Comparison of ENCODE assay signal across 1 cellular context in the genomic region with DNA sequence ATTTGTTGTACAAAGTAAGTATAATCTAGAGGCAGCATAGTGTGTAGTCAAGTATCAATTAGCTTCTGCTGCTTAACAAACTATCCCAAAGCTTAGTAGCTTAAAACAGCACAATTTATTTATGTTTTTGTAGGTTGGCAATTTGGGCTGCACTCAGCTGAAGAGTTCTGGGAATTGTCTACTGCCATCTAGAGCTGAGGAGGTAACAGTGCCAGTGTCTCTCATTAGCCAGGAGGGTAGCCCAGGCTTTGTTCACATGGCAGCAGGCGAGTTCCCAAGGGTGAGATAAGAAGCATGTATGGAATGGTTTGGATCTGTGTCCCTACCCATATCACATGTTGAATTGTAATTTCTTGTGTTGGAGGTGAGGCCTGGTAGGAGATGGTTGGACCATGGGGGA.
TF ChIP-seq lines count a peak whose summit lies in the region.

No MANE protein-coding gene starts in this region.

TF ChIP-seq in GM12878, 131 proteins besides CTCF, POLR2A, EP300 and RAD21 (continued from another document):
- TF ChIP-seq, protein P1, sequence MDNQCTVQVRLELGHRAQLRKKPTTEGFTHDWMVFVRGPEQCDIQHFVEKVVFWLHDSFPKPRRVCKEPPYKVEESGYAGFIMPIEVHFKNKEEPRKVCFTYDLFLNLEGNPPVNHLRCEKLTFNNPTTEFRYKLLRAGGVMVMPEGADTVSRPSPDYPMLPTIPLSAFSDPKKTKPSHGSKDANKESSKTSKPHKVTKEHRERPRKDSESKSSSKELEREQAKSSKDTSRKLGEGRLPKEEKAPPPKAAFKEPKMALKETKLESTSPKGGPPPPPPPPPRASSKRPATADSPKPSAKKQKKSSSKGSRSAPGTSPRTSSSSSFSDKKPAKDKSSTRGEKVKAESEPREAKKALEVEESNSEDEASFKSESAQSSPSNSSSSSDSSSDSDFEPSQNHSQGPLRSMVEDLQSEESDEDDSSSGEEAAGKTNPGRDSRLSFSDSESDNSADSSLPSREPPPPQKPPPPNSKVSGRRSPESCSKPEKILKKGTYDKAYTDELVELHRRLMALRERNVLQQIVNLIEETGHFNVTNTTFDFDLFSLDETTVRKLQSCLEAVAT (IDR thresholded peaks at IDR 0.05), result no peak
- TF ChIP-seq ZNF217 (IDR thresholded peaks at IDR 0.05), result no peak
- TF ChIP-seq, protein P2, sequence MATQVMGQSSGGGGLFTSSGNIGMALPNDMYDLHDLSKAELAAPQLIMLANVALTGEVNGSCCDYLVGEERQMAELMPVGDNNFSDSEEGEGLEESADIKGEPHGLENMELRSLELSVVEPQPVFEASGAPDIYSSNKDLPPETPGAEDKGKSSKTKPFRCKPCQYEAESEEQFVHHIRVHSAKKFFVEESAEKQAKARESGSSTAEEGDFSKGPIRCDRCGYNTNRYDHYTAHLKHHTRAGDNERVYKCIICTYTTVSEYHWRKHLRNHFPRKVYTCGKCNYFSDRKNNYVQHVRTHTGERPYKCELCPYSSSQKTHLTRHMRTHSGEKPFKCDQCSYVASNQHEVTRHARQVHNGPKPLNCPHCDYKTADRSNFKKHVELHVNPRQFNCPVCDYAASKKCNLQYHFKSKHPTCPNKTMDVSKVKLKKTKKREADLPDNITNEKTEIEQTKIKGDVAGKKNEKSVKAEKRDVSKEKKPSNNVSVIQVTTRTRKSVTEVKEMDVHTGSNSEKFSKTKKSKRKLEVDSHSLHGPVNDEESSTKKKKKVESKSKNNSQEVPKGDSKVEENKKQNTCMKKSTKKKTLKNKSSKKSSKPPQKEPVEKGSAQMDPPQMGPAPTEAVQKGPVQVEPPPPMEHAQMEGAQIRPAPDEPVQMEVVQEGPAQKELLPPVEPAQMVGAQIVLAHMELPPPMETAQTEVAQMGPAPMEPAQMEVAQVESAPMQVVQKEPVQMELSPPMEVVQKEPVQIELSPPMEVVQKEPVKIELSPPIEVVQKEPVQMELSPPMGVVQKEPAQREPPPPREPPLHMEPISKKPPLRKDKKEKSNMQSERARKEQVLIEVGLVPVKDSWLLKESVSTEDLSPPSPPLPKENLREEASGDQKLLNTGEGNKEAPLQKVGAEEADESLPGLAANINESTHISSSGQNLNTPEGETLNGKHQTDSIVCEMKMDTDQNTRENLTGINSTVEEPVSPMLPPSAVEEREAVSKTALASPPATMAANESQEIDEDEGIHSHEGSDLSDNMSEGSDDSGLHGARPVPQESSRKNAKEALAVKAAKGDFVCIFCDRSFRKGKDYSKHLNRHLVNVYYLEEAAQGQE (IDR thresholded peaks at IDR 0.05; ENCODE audit: low read depth, low read length), result no peak
- no peak for TF ChIP-seq ETV6 (conservative IDR thresholded peaks at IDR 0.05 in 1 of 2, IDR thresholded peaks at IDR 0.05 in 1 of 2; ENCODE audit: borderline replicate concordance in 1 of 2, low read depth in 1 of 2)
- no peak for TF ChIP-seq GATAD2B (conservative IDR thresholded peaks at IDR 0.05; ENCODE audit: low read depth)
- no peak for TF ChIP-seq ESRRA (IDR thresholded peaks at IDR 0.05; ENCODE audit: low read length)
- TF ChIP-seq, protein P3, sequence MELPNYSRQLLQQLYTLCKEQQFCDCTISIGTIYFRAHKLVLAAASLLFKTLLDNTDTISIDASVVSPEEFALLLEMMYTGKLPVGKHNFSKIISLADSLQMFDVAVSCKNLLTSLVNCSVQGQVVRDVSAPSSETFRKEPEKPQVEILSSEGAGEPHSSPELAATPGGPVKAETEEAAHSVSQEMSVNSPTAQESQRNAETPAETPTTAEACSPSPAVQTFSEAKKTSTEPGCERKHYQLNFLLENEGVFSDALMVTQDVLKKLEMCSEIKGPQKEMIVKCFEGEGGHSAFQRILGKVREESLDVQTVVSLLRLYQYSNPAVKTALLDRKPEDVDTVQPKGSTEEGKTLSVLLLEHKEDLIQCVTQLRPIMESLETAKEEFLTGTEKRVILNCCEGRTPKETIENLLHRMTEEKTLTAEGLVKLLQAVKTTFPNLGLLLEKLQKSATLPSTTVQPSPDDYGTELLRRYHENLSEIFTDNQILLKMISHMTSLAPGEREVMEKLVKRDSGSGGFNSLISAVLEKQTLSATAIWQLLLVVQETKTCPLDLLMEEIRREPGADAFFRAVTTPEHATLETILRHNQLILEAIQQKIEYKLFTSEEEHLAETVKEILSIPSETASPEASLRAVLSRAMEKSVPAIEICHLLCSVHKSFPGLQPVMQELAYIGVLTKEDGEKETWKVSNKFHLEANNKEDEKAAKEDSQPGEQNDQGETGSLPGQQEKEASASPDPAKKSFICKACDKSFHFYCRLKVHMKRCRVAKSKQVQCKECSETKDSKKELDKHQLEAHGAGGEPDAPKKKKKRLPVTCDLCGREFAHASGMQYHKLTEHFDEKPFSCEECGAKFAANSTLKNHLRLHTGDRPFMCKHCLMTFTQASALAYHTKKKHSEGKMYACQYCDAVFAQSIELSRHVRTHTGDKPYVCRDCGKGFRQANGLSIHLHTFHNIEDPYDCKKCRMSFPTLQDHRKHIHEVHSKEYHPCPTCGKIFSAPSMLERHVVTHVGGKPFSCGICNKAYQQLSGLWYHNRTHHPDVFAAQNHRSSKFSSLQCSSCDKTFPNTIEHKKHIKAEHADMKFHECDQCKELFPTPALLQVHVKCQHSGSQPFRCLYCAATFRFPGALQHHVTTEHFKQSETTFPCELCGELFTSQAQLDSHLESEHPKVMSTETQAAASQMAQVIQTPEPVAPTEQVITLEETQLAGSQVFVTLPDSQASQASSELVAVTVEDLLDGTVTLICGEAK (IDR thresholded peaks at IDR 0.05; ENCODE audit: borderline replicate concordance), result no peak
